Comparison of ENCODE assay signal across 8 cellular contexts in the genomic region with DNA sequence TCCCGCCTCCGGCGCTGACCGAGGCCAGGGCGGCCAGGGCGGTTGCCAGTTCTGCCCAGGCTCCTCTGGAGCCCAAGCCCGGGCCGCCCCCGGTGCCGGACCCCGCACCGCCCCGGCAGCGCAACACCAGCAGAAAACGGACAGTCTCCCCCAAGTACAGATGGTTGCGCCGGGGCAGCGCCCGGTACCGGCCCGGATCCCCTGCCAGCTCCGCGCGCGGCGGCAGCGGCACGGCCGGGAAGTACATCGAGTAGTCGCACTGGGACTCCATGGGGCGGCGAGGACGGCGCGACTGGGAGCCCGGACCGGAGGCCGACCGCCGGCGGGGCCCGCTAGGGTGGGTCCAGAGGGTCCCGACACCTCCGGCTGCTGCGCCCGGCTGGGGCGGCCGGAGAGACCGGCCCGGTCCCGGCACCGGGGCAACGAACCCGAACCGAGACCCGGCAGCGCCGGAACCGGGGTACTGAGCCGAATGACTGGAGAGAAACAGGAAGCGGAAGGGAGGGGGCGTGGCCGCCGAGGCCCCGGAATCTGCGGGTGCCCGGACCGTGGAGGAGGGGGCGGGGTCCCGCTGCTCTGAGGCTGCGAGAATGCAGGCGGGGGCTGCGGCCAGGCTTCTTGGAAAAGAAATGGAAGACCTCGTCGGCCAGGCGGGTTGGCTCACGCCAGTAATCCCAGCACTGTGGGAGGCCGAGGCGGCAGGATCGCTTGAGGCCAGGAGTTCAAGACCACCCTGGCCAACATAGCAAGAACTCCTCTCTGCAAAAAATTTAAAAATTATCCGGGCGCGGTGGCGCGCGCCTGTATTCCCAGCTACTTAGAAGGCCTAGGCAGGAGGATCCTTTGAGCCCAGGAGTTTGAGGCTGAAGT.
DNase-seq lines count a peak whose midpoint lies in the region; ATAC-seq lines count a peak whose summit lies in the region.

A gene with protein sequence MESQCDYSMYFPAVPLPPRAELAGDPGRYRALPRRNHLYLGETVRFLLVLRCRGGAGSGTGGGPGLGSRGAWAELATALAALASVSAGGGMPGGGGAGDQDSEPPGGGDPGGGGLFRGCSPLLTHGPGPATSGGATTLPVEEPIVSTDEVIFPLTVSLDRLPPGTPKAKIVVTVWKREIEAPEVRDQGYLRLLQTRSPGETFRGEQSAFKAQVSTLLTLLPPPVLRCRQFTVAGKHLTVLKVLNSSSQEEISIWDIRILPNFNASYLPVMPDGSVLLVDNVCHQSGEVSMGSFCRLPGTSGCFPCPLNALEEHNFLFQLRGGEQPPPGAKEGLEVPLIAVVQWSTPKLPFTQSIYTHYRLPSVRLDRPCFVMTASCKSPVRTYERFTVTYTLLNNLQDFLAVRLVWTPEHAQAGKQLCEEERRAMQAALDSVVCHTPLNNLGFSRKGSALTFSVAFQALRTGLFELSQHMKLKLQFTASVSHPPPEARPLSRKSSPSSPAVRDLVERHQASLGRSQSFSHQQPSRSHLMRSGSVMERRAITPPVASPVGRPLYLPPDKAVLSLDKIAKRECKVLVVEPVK (minus strand): TSS at position 495 of the 870 bp plus-strand sequence. CDS start 224 bp downstream, at position 271.

- peak; percentile 63 for ATAC-seq in GM21367 (IDR thresholded peaks at IDR 0.05; ENCODE audit: unreplicated experiment)

- DNase-seq in CMK (ENCODE audit: low read depth): peak; percentile 78
- peak; percentile 98 for DNase-seq in HuH-7.5 (ENCODE audit: low spot score)
- peak; percentile 99 for DNase-seq in OCI-M1 (lab: John Stamatoyannopoulos, UW)
- DNase-seq in activated T-cell treated with anti-CD3 and anti-CD28 coated beads for 1 hour (ENCODE audit: low read depth): peak; percentile 90
- DNase-seq in epidermal melanocyte (ENCODE audit: insufficient read length, low spot score): peak; percentile 99
- DNase-seq in midbrain (lab: John Stamatoyannopoulos, UW): peak; percentile 87
- DNase-seq in stimulated activated CD8-positive, alpha-beta memory T cell treated with anti-CD3 and anti-CD28 coated beads, Interleukin-15, amount 100 ng/mL, for 48 hours (ENCODE audit: low read depth in 2 of 2): peak; percentile 88 to 89

Comparison
In these comparisons a context has a peak if more than half of its experiments do, and no peak if none do; other contexts are left out.
1. Peak in every context shown above with its lines: DNase-seq and ATAC-seq.